In the genomic region with DNA sequence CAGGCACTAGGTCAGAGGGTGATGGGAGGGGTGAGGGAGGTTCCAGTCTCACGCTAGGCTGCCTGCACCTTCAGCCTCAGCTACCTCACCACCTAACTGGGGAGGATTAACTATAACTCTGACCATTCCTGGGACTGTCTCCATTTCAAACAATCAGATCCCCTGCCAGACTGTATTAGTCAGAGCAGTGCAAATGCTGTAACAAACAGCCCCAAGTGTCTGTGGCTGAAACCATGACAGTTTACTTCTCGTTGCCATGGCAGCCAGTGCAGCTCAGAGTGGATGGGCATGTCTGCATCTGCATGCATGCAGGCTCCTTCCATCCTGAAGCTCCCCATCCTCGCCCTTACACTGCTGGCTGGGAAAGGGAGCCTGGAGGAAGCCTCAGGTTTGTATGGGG, we compare ENCODE assay signal across 25 cellular contexts.
"Had no signal": no experiment of that assay in that cellular context is flagged by ENCODE, and none has a peak within 500 bp of the region (broad histone marks: within the 10 kb centered on the region; RNA-seq: fewer than 3 reads in every experiment).

No MANE protein-coding gene starts in this region.

- H3K36me3 Mint-ChIP-seq: memory B cell; naive B cell; natural killer cell treated with Interleukin-12 subunit alpha and Interleukin-12 subunit beta and Interleukin-15 and Interleukin-18, amount 100 ng/mL, for 72 hours had no signal

- H3K9me3 Mint-ChIP-seq: natural killer cell treated with Interleukin-12 subunit alpha and Interleukin-12 subunit beta and Interleukin-15 and Interleukin-18, amount 100 ng/mL, for 72 hours; neural crest cell had no signal

- H3K27ac Mint-ChIP-seq: memory B cell; mesothelial cell of epicardium; naive B cell; natural killer cell treated with Interleukin-12 subunit alpha and Interleukin-12 subunit beta and Interleukin-15 and Interleukin-18, amount 100 ng/mL, for 72 hours; stimulated activated naive CD8-positive, alpha-beta T cell treated with anti-CD3 and anti-CD28 coated beads, Interleukin-15, amount 100 ng/mL, for 72 hours had no signal

- DNase-seq: effector memory CD4-positive, alpha-beta T cell; foreskin melanocyte; hypothalamus; mucosa of descending colon; naive B cell; pancreas; right lobe of liver; stimulated activated CD4-positive, alpha-beta T cell treated with anti-CD3 and anti-CD28 coated beads, Interleukin-12 subunit alpha, Interleukin-12 subunit beta, amount 100 ng/mL, for 4 hours; stimulated activated CD4-positive, alpha-beta T cell treated with anti-CD3 and anti-CD28 coated beads, Interleukin-1b, Interleukin-23, amount 100 ng/mL, for 48 hours; stimulated activated CD4-positive, alpha-beta T cell treated with anti-CD3 and anti-CD28 coated beads, Interleukin-4, amount 100 ng/mL, for 1 hour; stimulated activated CD8-positive, alpha-beta memory T cell treated with anti-CD3 and anti-CD28 coated beads, Interleukin-4, amount 100 ng/mL, for 48 hours; stimulated activated naive CD4-positive, alpha-beta T cell; stimulated activated naive CD8-positive, alpha-beta T cell treated with anti-CD3 and anti-CD28 coated beads, Interleukin-15, amount 100 ng/mL, for 72 hours; trophoblast cell had no signal

- H3K4me1 ChIP-seq: esophagus muscularis mucosa, pancreas, right lobe of liver, suprapubic skin, vagina had no signal

- H3K9me3 ChIP-seq: esophagus muscularis mucosa, mucosa of descending colon, neutrophil, pancreas, right lobe of liver, suprapubic skin, vagina had no signal

- H3K4me1 Mint-ChIP-seq: memory B cell; mesothelial cell of epicardium; naive B cell; neural crest cell; stimulated activated naive CD8-positive, alpha-beta T cell treated with anti-CD3 and anti-CD28 coated beads, Interleukin-15, amount 100 ng/mL, for 72 hours had no signal

- H3K36me3 ChIP-seq: esophagus muscularis mucosa, neutrophil, pancreas, right lobe of liver, suprapubic skin, vagina had no signal

- H3K4me3 Mint-ChIP-seq: memory B cell; mesothelial cell of epicardium; natural killer cell treated with Interleukin-12 subunit alpha and Interleukin-12 subunit beta and Interleukin-15 and Interleukin-18, amount 100 ng/mL, for 72 hours; neural crest cell; stimulated activated naive CD8-positive, alpha-beta T cell treated with anti-CD3 and anti-CD28 coated beads, Interleukin-15, amount 100 ng/mL, for 72 hours had no signal

- H3K4me3 ChIP-seq: coronary artery, esophagus muscularis mucosa, lung, mucosa of descending colon, pancreas, right lobe of liver, smooth muscle cell, suprapubic skin, vagina had no signal

- H3K27ac ChIP-seq: coronary artery, esophagus muscularis mucosa, neutrophil, pancreas, right lobe of liver, suprapubic skin, vagina had no signal
